8 cellular contexts compared by ENCODE assay signal in genomic region chr6:149965191-149966020, GRCh38. TPM values are rescaled to one million over a fixed set of nuclear protein-coding genes. Genes with fewer than 3 reads are reported as not detected.
DNase-seq lines count a peak whose midpoint lies in the region; ATAC-seq and TF ChIP-seq lines count a peak whose summit lies in the region.

No MANE protein-coding gene starts in this region.

- ATAC-seq in activated CD8-positive, alpha-beta T cell treated with anti-CD3 and anti-CD28 coated beads for 36 hours, result no peak
- ATAC-seq in HG03457 (IDR thresholded peaks at IDR 0.05; ENCODE audit: unreplicated experiment), result no peak

- peaks cover 61 to 81% (median 80%) of the 10 kb centered on the region in 3 donors for H3K27me3 ChIP-seq in skeletal muscle tissue (ENCODE audit: control insufficient read depth in 3 of 3, insufficient read depth in 3 of 3, low read length in 3 of 3)

- intact Hi-C loops in activated CD8-positive, alpha-beta T cell treated with anti-CD3 and anti-CD28 coated beads for 36 hours (cut with micrococcal nuclease), result no loop called here

- H3K4me3 Mint-ChIP-seq in activated CD8-positive, alpha-beta T cell treated with anti-CD3 and anti-CD28 coated beads for 36 hours, result peak overlapping the region; percentile 78

- CTCF ChIA-PET in activated CD8-positive, alpha-beta T cell treated with anti-CD3 and anti-CD28 coated beads for 36 hours (lab: Charles Lee), result interaction anchor here (0.7 kb wide), 1 partner anchor 21 kb away, joined by 3 read pairs; no protein-coding TSS in a partner anchor

- H3K36me3 Mint-ChIP-seq in activated CD8-positive, alpha-beta T cell treated with anti-CD3 and anti-CD28 coated beads for 36 hours (ENCODE audit: low read depth), result peaks cover 3% of the 10 kb centered on the region

- POLR2A ChIA-PET in activated CD8-positive, alpha-beta T cell treated with anti-CD3 and anti-CD28 coated beads for 36 hours (lab: Charles Lee), result no interaction called here

- H3K27ac Mint-ChIP-seq in activated CD8-positive, alpha-beta T cell treated with anti-CD3 and anti-CD28 coated beads for 36 hours, result peak overlapping the region; percentile 60

- DNase-seq in GM13977 (ENCODE audit: low spot score), result peak; percentile 32
- DNase-seq in activated CD8-positive, alpha-beta T cell treated with anti-CD3 and anti-CD28 coated beads for 36 hours, result peak; percentile 40
- peak; percentile 56 for DNase-seq in germinal center (ENCODE audit: low spot score)
- DNase-seq in DMS79 (lab: John Stamatoyannopoulos, UW), result no peak
- DNase-seq in NCI-H446 treated with DMSO at 0.1 percent for 48 hours (lab: John Stamatoyannopoulos, UW), result no peak
- no peak for DNase-seq in amygdala (lab: John Stamatoyannopoulos, UW)

- no peak for TF ChIP-seq CTCF in GM13977 (IDR thresholded peaks at IDR 0.05; ENCODE audit: extremely low read depth, insufficient read depth, missing control alignments)
- TF ChIP-seq CTCF in activated CD8-positive, alpha-beta T cell treated with anti-CD3 and anti-CD28 coated beads for 36 hours (IDR thresholded peaks at IDR 0.05), result no peak

- no peaks in the 10 kb centered on the region for H3K9me3 Mint-ChIP-seq in activated CD8-positive, alpha-beta T cell treated with anti-CD3 and anti-CD28 coated beads for 36 hours

- peaks cover 72% of the 10 kb centered on the region for H3K27me3 Mint-ChIP-seq in activated CD8-positive, alpha-beta T cell treated with anti-CD3 and anti-CD28 coated beads for 36 hours

- H3K9ac ChIP-seq in skeletal muscle tissue (ENCODE audit: low read depth in 1 of 3, low read length in 3 of 3), result peak overlapping the region in 1 of 3 donors; percentile 16

- H3K9me3 ChIP-seq in skeletal muscle tissue (ENCODE audit: control insufficient read depth in 3 of 3, low read length in 3 of 3), result no peaks in the 10 kb centered on the region

- peaks cover 27% of the 10 kb centered on the region for H3K4me1 Mint-ChIP-seq in activated CD8-positive, alpha-beta T cell treated with anti-CD3 and anti-CD28 coated beads for 36 hours (ENCODE audit: low read depth)

- peaks cover 21 to 28% (median 24%) of the 10 kb centered on the region in 3 donors for H3K4me1 ChIP-seq in skeletal muscle tissue (ENCODE audit: control insufficient read depth in 3 of 3, insufficient read depth in 3 of 3, low read length in 3 of 3)

- peak overlapping the region in 2 of 3 donors; percentile 67 to 74 for H3K4me3 ChIP-seq in skeletal muscle tissue (ENCODE audit: low read length in 3 of 3)

- no peak overlapping the region for H3K27ac ChIP-seq in skeletal muscle tissue (ENCODE audit: low read depth, low read length)

- H3K36me3 ChIP-seq in skeletal muscle tissue (ENCODE audit: control insufficient read depth in 3 of 3, insufficient read depth in 3 of 3, low read length in 3 of 3), result no peaks in the 10 kb centered on the region

- in situ Hi-C loops in GM13977 (cut with MboI; ENCODE audit: low pct_unique_long_range_greater_than_20kb, low sequenced_read_pairs, unreplicated experiment), result no loop called here

RNA-seq across cellular contexts. Expression of gene ULBP1, which starts 1.7 kb away (rescaled TPM):
- 1 to 10 TPM; 2.5 to 2.7 TPM for total RNA-seq in activated CD8-positive, alpha-beta T cell treated with anti-CD3 and anti-CD28 coated beads for 36 hours
- total RNA-seq in skeletal muscle tissue, result not detected

RNA-seq across cellular contexts. Expression of gene ULBP2, which starts 23.6 kb away (rescaled TPM):
- total RNA-seq in activated CD8-positive, alpha-beta T cell treated with anti-CD3 and anti-CD28 coated beads for 36 hours, result under 1 TPM; 0.38 to 0.67 TPM
- not detected for total RNA-seq in skeletal muscle tissue

RNA-seq across cellular contexts. Expression of gene RAET1G, which starts 42.5 kb away (rescaled TPM):
- total RNA-seq in activated CD8-positive, alpha-beta T cell treated with anti-CD3 and anti-CD28 coated beads for 36 hours, result not detected
- total RNA-seq in skeletal muscle tissue, result not detected

RNA-seq across cellular contexts. Expression of gene RAET1L, which starts 59.9 kb away (rescaled TPM):
- not detected for total RNA-seq in activated CD8-positive, alpha-beta T cell treated with anti-CD3 and anti-CD28 coated beads for 36 hours
- total RNA-seq in skeletal muscle tissue, result not detected

Comparison
In these comparisons a context has a peak if more than half of its experiments do, and no peak if none do; other contexts are left out.
1. DNase-seq: peak in GM13977 (single experiment), activated CD8-positive, alpha-beta T cell treated with anti-CD3 and anti-CD28 coated beads for 36 hours (single experiment) and germinal center (single experiment); none in DMS79 (single experiment), NCI-H446 treated with DMSO at 0.1 percent for 48 hours (single experiment) and amygdala (0 of 56).